33 cellular contexts compared by ENCODE assay signal in genomic region chr6:25242567-25242966, GRCh38.
"Had no signal": no experiment of that assay in that cellular context is flagged by ENCODE, and none has a peak within 500 bp of the region (broad histone marks: within the 10 kb centered on the region; RNA-seq: fewer than 3 reads in every experiment).

No MANE protein-coding gene starts in this region.

- ATAC-seq: activated CD8-positive, alpha-beta T cell treated with anti-CD3 and anti-CD28 coated beads for 36 hours; activated T-cell treated with anti-CD3 and anti-CD28 coated beads, Interleukin-2, amount 50 U/mL, for 72 hours; activated T-helper 17 cell treated with anti-CD3 and anti-CD28 coated beads, Interleukin-2, amount 50 U/mL, for 72 hours; PC-3 had no signal

- H3K4me3 ChIP-seq: Peyer's patch had no signal

- H3K4me2 ChIP-seq: KMS-11 had no signal

- H3K27ac ChIP-seq: brain microvascular endothelial cell, KMS-11, Peyer's patch, WERI-Rb-1 had no signal

- H3K9ac ChIP-seq: KMS-11 had no signal

- FAIRE-seq: colon had no signal

- H3K27me3 ChIP-seq: brain microvascular endothelial cell, Peyer's patch had no signal

- H3K36me3 ChIP-seq: brain microvascular endothelial cell, Peyer's patch, WERI-Rb-1 had no signal

- DNase-seq: activated CD4-positive, alpha-beta T cell treated with anti-CD3 and anti-CD28 coated beads, Interleukin-2, amount 10 ng/mL, durations not matched to agents 24 days and 14 days; activated CD4-positive, alpha-beta T cell treated with anti-CD3 and anti-CD28 coated beads, Interleukin-2, amount 50 U/mL, for 4 hours; activated CD8-positive, alpha-beta T cell treated with anti-CD3 and anti-CD28 coated beads for 36 hours; activated effector memory CD4-positive, alpha-beta T cell treated with anti-CD3 and anti-CD28 coated beads, Interleukin-2, amount 50 U/mL, for 16 hours; activated naive CD4-positive, alpha-beta T cell; activated naive CD4-positive, alpha-beta T cell treated with anti-CD3 and anti-CD28 coated beads, Interleukin-2, amount 50 U/mL, for 16 hours; activated naive CD8-positive, alpha-beta T cell treated with anti-CD3 and anti-CD28 coated beads for 36 hours; activated T-cell treated with anti-CD3 and anti-CD28 coated beads, Interleukin-2, amount 50 U/mL, for 1 hour; activated T-cell treated with anti-CD3 and anti-CD28 coated beads, Interleukin-2, amount 50 U/mL, for 72 hours; amniotic stem cell; aorta; brain microvascular endothelial cell; central memory CD4-positive, alpha-beta T cell; MM.1S; MV-4-11; NCI-H1092; NCI-H1436 treated with DMSO at 0.1 percent for 48 hours; NCI-H1930; NCI-H2081 treated with DMSO at 0.1 percent for 48 hours; NCI-H345; NCI-H524 treated with DMSO at 0.1 percent for 48 hours; NCI-H82; NK-92 treated with Interleukin-12 subunit alpha and Interleukin-12 subunit beta, amount 100 ng/mL, for 24 hours; PC-3; Peyer's patch; RPMI8226; SW 1271; T-helper 1 cell; T1000; WERI-Rb-1 had no signal

- H3K9me3 ChIP-seq: Peyer's patch had no signal

- H3K4me1 ChIP-seq: Peyer's patch had no signal
